1 cellular context compared by ENCODE assay signal in the genomic region with DNA sequence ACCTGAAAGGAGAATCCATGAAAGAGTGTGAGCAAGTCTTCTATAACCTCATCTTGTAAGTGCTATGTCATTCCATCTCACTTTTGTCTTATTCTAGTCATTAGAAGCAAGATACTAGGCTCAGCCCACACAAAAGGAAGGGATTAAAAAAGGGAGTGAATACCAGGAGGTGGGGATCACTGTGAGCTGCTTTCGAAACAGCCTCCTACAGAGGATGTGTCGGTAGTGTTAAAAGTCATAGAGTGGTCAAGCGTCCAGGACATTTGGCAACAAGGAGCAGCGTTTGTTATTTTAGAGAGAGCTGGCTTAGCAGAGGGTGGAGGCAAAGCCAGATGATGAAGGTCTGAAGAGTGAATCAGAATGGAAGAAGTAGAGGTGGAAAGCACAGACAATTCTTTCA.
TF ChIP-seq lines count a peak whose summit lies in the region.

No MANE protein-coding gene starts in this region.

TF ChIP-seq in H1, 55 proteins besides CTCF, POLR2A, EP300 and RAD21:
- TF ChIP-seq TBP (IDR thresholded peaks at IDR 0.05; ENCODE audit: low read depth, low read length) (no peak), TEAD4 (IDR thresholded peaks at IDR 0.05; ENCODE audit: low read depth, low read length) (no peak), MAFK (IDR thresholded peaks at IDR 0.05; ENCODE audit: low read depth, low read length) (no peak), CHD1 (IDR thresholded peaks at IDR 0.05; ENCODE audit: low read depth, low read length) (no peak), TAF7 (optimal IDR thresholded peaks at IDR 0.05; ENCODE audit: borderline replicate concordance, low read depth, low read length) (no peak), JUN (IDR thresholded peaks at IDR 0.05; ENCODE audit: low read depth, low read length) (no peak), GTF2F1 (IDR thresholded peaks at IDR 0.05; ENCODE audit: borderline replicate concordance, low read depth, low read length) (no peak), SP2 (IDR thresholded peaks at IDR 0.05; ENCODE audit: low read length) (no peak), PHF8 (conservative IDR thresholded peaks at IDR 0.05; ENCODE audit: low read depth, low read length) (no peak), POU5F1 (IDR thresholded peaks at IDR 0.05; ENCODE audit: low read depth, low read length) (no peak)
- TF ChIP-seq, protein P1, sequence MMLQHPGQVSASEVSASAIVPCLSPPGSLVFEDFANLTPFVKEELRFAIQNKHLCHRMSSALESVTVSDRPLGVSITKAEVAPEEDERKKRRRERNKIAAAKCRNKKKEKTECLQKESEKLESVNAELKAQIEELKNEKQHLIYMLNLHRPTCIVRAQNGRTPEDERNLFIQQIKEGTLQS (IDR thresholded peaks at IDR 0.05; ENCODE audit: insufficient read depth, low read depth, low read length) = no peak
TF ChIP-seq in H1: peak in this region for 0.
